In genomic region chr9:83219924-83220438, GRCh38 we compare ENCODE assay signal across 8 cellular contexts.
A peak's percentile ranks its signal among the peaks of the same experiment; 100 is the strongest.
DNase-seq lines count a peak whose midpoint lies in the region; ATAC-seq, FAIRE-seq and TF ChIP-seq lines count a peak whose summit lies in the region.

No MANE protein-coding gene starts in this region.

- FAIRE-seq in HTR-8/SVneo (lab: Jason Lieb, UNC), result no peak

- H3K4me1 ChIP-seq in iPS DF 6.9 (ENCODE audit: control insufficient read depth, insufficient read depth, low read length) (no peaks in the 10 kb centered on the region), skeletal muscle satellite cell (ENCODE audit: control insufficient read depth, insufficient read depth, low read length) (peaks cover 3% of the 10 kb centered on the region)

- ATAC-seq in GM18520 (IDR thresholded peaks at IDR 0.05; ENCODE audit: unreplicated experiment), result no peak

- H3K36me3 Mint-ChIP-seq in HFFc6 (ENCODE audit: low read depth), result no peaks in the 10 kb centered on the region
- no peaks in the 10 kb centered on the region for H3K36me3 Mint-ChIP-seq in activated T-helper 2 cell treated with anti-CD3 and anti-CD28 coated beads, Interferon-gamma antibody, Interleukin-2, Interleukin-4, amounts not matched to agents 10 μg/mL and 5 μg/mL and 100 μg/mL, durations not matched to agents 14 hours and 24 hours and 36 hours (ENCODE audit: low read depth)

- peak overlapping the region; percentile 87 for H3K27ac Mint-ChIP-seq in HFFc6
- no peak overlapping the region for H3K27ac Mint-ChIP-seq in activated T-helper 2 cell treated with anti-CD3 and anti-CD28 coated beads, Interferon-gamma antibody, Interleukin-2, Interleukin-4, amounts not matched to agents 10 μg/mL and 5 μg/mL and 100 μg/mL, durations not matched to agents 14 hours and 24 hours and 36 hours

- H3K36me3 ChIP-seq in iPS DF 6.9 (ENCODE audit: control insufficient read depth, insufficient read depth, low read length) (no peaks in the 10 kb centered on the region), skeletal muscle satellite cell (ENCODE audit: insufficient read depth, low read length) (no peaks in the 10 kb centered on the region)

- intact Hi-C loops in activated T-helper 2 cell treated with anti-CD3 and anti-CD28 coated beads, Interferon-gamma antibody, Interleukin-2, Interleukin-4, amounts not matched to agents 10 μg/mL and 5 μg/mL and 100 μg/mL, durations not matched to agents 14 hours and 24 hours and 36 hours (cut with micrococcal nuclease), result loop anchor here (1.0 to 5.0 kb wide), 2 partner anchors 252 to 324 kb away; no protein-coding TSS in a partner anchor

- peak overlapping the region; percentile 67 for H3K9ac ChIP-seq in skeletal muscle satellite cell (ENCODE audit: low read depth, low read length)

- H3K27ac ChIP-seq in iPS DF 6.9 (ENCODE audit: low read length), result no peak overlapping the region

- no CpG with 5 or more reads among the region's 12 CpGs for WGBS in iPS DF 6.9 (ENCODE audit: insufficient coverage, insufficient read length)

- DNase-seq in HFFc6 (no peak), iPS DF 6.9 (ENCODE audit: low read depth, low spot score) (no peak), HTR-8/SVneo (ENCODE audit: insufficient read length, low spot score) (no peak), SHP77 (lab: John Stamatoyannopoulos, UW) (no peak)
- no peak for DNase-seq in activated T-helper 2 cell treated with anti-CD3 and anti-CD28 coated beads, Interferon-gamma antibody, Interleukin-2, Interleukin-4, amounts not matched to agents 10 μg/mL and 5 μg/mL and 100 μg/mL, durations not matched to agents 14 hours and 24 hours and 36 hours (ENCODE audit: low spot score)
- no peak for DNase-seq in effector CD4-positive, alpha-beta T cell

- peaks cover 24% of the 10 kb centered on the region for H3K4me1 Mint-ChIP-seq in HFFc6 (ENCODE audit: low read depth)
- peaks cover 22% of the 10 kb centered on the region for H3K4me1 Mint-ChIP-seq in activated T-helper 2 cell treated with anti-CD3 and anti-CD28 coated beads, Interferon-gamma antibody, Interleukin-2, Interleukin-4, amounts not matched to agents 10 μg/mL and 5 μg/mL and 100 μg/mL, durations not matched to agents 14 hours and 24 hours and 36 hours (ENCODE audit: low read depth)

- H3K4me2 ChIP-seq in skeletal muscle satellite cell (ENCODE audit: low read length), result peak overlapping the region; percentile 95

- peaks cover 4% of the 10 kb centered on the region; the same call in 1 of the 2 replicates for H3K9me3 Mint-ChIP-seq in HFFc6
- H3K9me3 Mint-ChIP-seq in activated T-helper 2 cell treated with anti-CD3 and anti-CD28 coated beads, Interferon-gamma antibody, Interleukin-2, Interleukin-4, amounts not matched to agents 10 μg/mL and 5 μg/mL and 100 μg/mL, durations not matched to agents 14 hours and 24 hours and 36 hours, result no peaks in the 10 kb centered on the region

- no peaks in the 10 kb centered on the region; the same call in 1 of the 2 replicates for H3K27me3 ChIP-seq in iPS DF 6.9 (ENCODE audit: control insufficient read depth, insufficient read depth, low read length)
- peaks cover 6% of the 10 kb centered on the region for H3K27me3 ChIP-seq in skeletal muscle satellite cell (ENCODE audit: control insufficient read depth, insufficient read depth, low read length)

- peaks cover 9% of the 10 kb centered on the region for H3K27me3 Mint-ChIP-seq in HFFc6 (ENCODE audit: insufficient read depth)
- H3K27me3 Mint-ChIP-seq in activated T-helper 2 cell treated with anti-CD3 and anti-CD28 coated beads, Interferon-gamma antibody, Interleukin-2, Interleukin-4, amounts not matched to agents 10 μg/mL and 5 μg/mL and 100 μg/mL, durations not matched to agents 14 hours and 24 hours and 36 hours (ENCODE audit: low read depth), result peaks cover 15% of the 10 kb centered on the region

- no peaks in the 10 kb centered on the region for H3K9me3 ChIP-seq in iPS DF 6.9 (ENCODE audit: control insufficient read depth, insufficient read depth, low read length)
- no peaks in the 10 kb centered on the region for H3K9me3 ChIP-seq in skeletal muscle satellite cell (replicated peaks; ENCODE audit: low read length)

- H3K4me3 Mint-ChIP-seq in HFFc6, result peak overlapping the region; percentile 98
- peak overlapping the region; percentile 80 for H3K4me3 Mint-ChIP-seq in activated T-helper 2 cell treated with anti-CD3 and anti-CD28 coated beads, Interferon-gamma antibody, Interleukin-2, Interleukin-4, amounts not matched to agents 10 μg/mL and 5 μg/mL and 100 μg/mL, durations not matched to agents 14 hours and 24 hours and 36 hours (ENCODE audit: low read depth)

- peak overlapping the region; percentile 40; the same call in 1 of the 2 replicates for H3K4me3 ChIP-seq in iPS DF 6.9 (ENCODE audit: low read length)
- H3K4me3 ChIP-seq in skeletal muscle satellite cell (ENCODE audit: low read length), result peak overlapping the region; percentile 80

- peak; percentile 22 for TF ChIP-seq CTCF in HFFc6 (IDR thresholded peaks at IDR 0.05)
